8 cellular contexts compared by ENCODE assay signal in genomic region chr9:75087824-75088645, GRCh38. TPM values are rescaled to one million over a fixed set of nuclear protein-coding genes. Genes with fewer than 3 reads are reported as not detected.
DNase-seq lines count a peak whose midpoint lies in the region; ATAC-seq and TF ChIP-seq lines count a peak whose summit lies in the region.

Gene NMRK1 (minus strand): TSS chr9:75088155. CDS start chr9:75083115, 5,040 bp downstream.
A gene with protein sequence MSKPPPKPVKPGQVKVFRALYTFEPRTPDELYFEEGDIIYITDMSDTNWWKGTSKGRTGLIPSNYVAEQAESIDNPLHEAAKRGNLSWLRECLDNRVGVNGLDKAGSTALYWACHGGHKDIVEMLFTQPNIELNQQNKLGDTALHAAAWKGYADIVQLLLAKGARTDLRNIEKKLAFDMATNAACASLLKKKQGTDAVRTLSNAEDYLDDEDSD (plus strand): TSS chr9:75088514. CDS start chr9:75088693, 179 bp downstream.

- H2AFZ ChIP-seq in neuron (ENCODE audit: low read depth, low read length): peak within 1 kb of the TSS; percentile 99

- H3K9me3 ChIP-seq in SJSA1 (replicated peaks): no peaks in the 10 kb centered on the region
- no peaks in the 10 kb centered on the region for H3K9me3 ChIP-seq in neuron (ENCODE audit: low read length)

- H3K4me1 ChIP-seq in SJSA1 (replicated peaks) (peaks cover 18% of the 10 kb centered on the region), foreskin keratinocyte (peaks cover 8% of the 10 kb centered on the region), neuron (ENCODE audit: insufficient read depth, low read length) (peaks cover 14% of the 10 kb centered on the region)

- H3K27me3 ChIP-seq in SJSA1 (replicated peaks) (no peaks in the 10 kb centered on the region), foreskin keratinocyte (no peaks in the 10 kb centered on the region), neuron (ENCODE audit: insufficient read depth, low read length) (no peaks in the 10 kb centered on the region)

- H3K36me3 ChIP-seq in SJSA1 (peaks cover 6% of the 10 kb centered on the region), neuron (ENCODE audit: insufficient read depth, low read length) (no peaks in the 10 kb centered on the region)

- peak; percentile 89 for ATAC-seq in foreskin keratinocyte

- H3K4me3 ChIP-seq in HFF-Myc (replicated peaks; ENCODE audit: low read depth, low read length): peak within 1 kb of the TSS; percentile 78
- H3K4me3 ChIP-seq in SJSA1: peak within 1 kb of the TSS; percentile 90
- peak within 1 kb of the TSS; percentile 89 for H3K4me3 ChIP-seq in neuron (ENCODE audit: low read length)

- H3K27ac ChIP-seq in SJSA1 (peak within 1 kb of the TSS; percentile 67), foreskin keratinocyte (peak within 1 kb of the TSS; percentile 68)

- TF ChIP-seq CTCF in HFF-Myc (IDR thresholded peaks at IDR 0.05; ENCODE audit: low read depth, low read length, missing control alignments): no peak
- no peak for TF ChIP-seq CTCF in foreskin keratinocyte (conservative IDR thresholded peaks at IDR 0.05)

- DNase-seq in GM04503 (ENCODE audit: low read depth): peak; percentile 71
- peak; percentile 69 for DNase-seq in HFF-Myc (ENCODE audit: extremely low read depth, low read depth)
- DNase-seq in MV-4-11 (lab: John Stamatoyannopoulos, UW): peak; percentile 91
- peak; percentile 88 to 93 for DNase-seq in SJSA1 (ENCODE audit: low read depth in 1 of 2, low spot score in 2 of 2)
- peak; percentile 64 to 92 (median 79) for DNase-seq in activated naive CD4-positive, alpha-beta T cell (lab: John Stamatoyannopoulos, UW)
- peak; percentile 84 to 90 for DNase-seq in foreskin keratinocyte
- peak; percentile 95 for DNase-seq in stromal cell of bone marrow (ENCODE audit: low read depth)

RNA-seq across cellular contexts. Expression of gene NMRK1, which starts in this region (rescaled TPM):
- total RNA-seq in SJSA1 (2014; rRNA removed; shearing (Covaris generic)): 9.8 and 14.1 TPM in 2 replicates
- total RNA-seq in foreskin keratinocyte: 18.5 and 20.3 TPM in 2 replicates
- polyA plus RNA-seq in foreskin keratinocyte: 21.5 and 22.5 TPM in 2 replicates

RNA-seq across cellular contexts. Expression of the second gene that starts in this region (rescaled TPM):
- 40.2 and 54.9 TPM in 2 replicates for total RNA-seq in SJSA1 (2014; rRNA removed; shearing (Covaris generic))
- 48.1 and 50.0 TPM in 2 replicates for total RNA-seq in foreskin keratinocyte
- 38.7 and 43.8 TPM in 2 replicates for polyA plus RNA-seq in foreskin keratinocyte

Comparison
In these comparisons a context has a peak if more than half of its experiments do, and no peak if none do; other contexts are left out.
1. Peak in every context shown above with its lines: DNase-seq, ATAC-seq, H3K4me3 ChIP-seq and H3K27ac ChIP-seq.